ENCODE assay signal across 8 cellular contexts in genomic region chr14:105247715-105248367, GRCh38. TPM values are rescaled to one million over a fixed set of nuclear protein-coding genes. Genes with fewer than 3 reads are reported as not detected.
DNase-seq lines count a peak whose midpoint lies in the region; ATAC-seq and TF ChIP-seq lines count a peak whose summit lies in the region.

No MANE protein-coding gene starts in this region.

- no peak for TF ChIP-seq CTCF in Peyer's patch (IDR thresholded peaks at IDR 0.05)
- TF ChIP-seq CTCF in fibroblast of the aortic adventitia (IDR thresholded peaks at IDR 0.05; ENCODE audit: insufficient read depth, low read length), result no peak
- TF ChIP-seq CTCF in progenitor cell of endocrine pancreas (IDR thresholded peaks at IDR 0.05; ENCODE audit: unreplicated experiment), result no peak

- DNase-seq in Peyer's patch, result no peak
- DNase-seq in fibroblast of the aortic adventitia (ENCODE audit: low read depth), result no peak
- DNase-seq in progenitor cell of endocrine pancreas (ENCODE audit: low spot score, unreplicated experiment), result no peak
- DNase-seq in HuH-7 (ENCODE audit: low spot score), result no peak
- DNase-seq in ACHN, result no peak
- DNase-seq in stimulated activated CD4-positive, alpha-beta T cell treated with anti-CD3 and anti-CD28 coated beads, Interleukin-2, amount 100 ng/mL, for 48 hours, result no peak
- no peak for DNase-seq in HPDE6-E6E7 (ENCODE audit: extremely low spot score)

- peak overlapping the region; percentile 87 to 99 (median 92) for H3K27ac ChIP-seq in Peyer's patch

- in situ Hi-C loops in ACHN (cut with HindIII; ENCODE audit: low pct_ligation_motif_present, low pct_unique_long_range_greater_than_20kb, low sequenced_read_pairs), result no loop called here

- H3K4me3 ChIP-seq in Peyer's patch (peak overlapping the region; percentile 51 to 89 (median 65)), fibroblast of the aortic adventitia (ENCODE audit: low read depth, low read length) (peak overlapping the region; percentile 74)

- H3K27ac Mint-ChIP-seq in progenitor cell of endocrine pancreas, result peak overlapping the region; percentile 94

- no peak for TF ChIP-seq POLR2A in Peyer's patch (IDR thresholded peaks at IDR 0.05)

- peak overlapping the region; percentile 77 for H3K4me3 Mint-ChIP-seq in progenitor cell of endocrine pancreas (ENCODE audit: low read depth)

- no peaks in the 10 kb centered on the region for H3K9me3 ChIP-seq in Peyer's patch

- ATAC-seq in GM19452 (IDR thresholded peaks at IDR 0.05; ENCODE audit: unreplicated experiment), result peak; percentile 17

- peaks cover 5% of the 10 kb centered on the region for H3K4me1 Mint-ChIP-seq in progenitor cell of endocrine pancreas (ENCODE audit: low read depth)

- peaks cover 0 to 29% (median 0%) of the 10 kb centered on the region in 3 donors for H3K36me3 ChIP-seq in Peyer's patch

- H3K27me3 Mint-ChIP-seq in progenitor cell of endocrine pancreas, result no peaks in the 10 kb centered on the region

- H3K36me3 Mint-ChIP-seq in progenitor cell of endocrine pancreas (ENCODE audit: insufficient read depth), result peaks cover 14% of the 10 kb centered on the region

- no peaks in the 10 kb centered on the region for H3K9me3 Mint-ChIP-seq in progenitor cell of endocrine pancreas (ENCODE audit: low read depth)

- peaks cover 5 to 22% (median 10%) of the 10 kb centered on the region in 4 donors for H3K4me1 ChIP-seq in Peyer's patch

- no peaks in the 10 kb centered on the region for H3K27me3 ChIP-seq in Peyer's patch

RNA-seq across cellular contexts. Expression of gene BTBD6, which starts 0.5 kb away (rescaled TPM):
- total RNA-seq in Peyer's patch (10 to 100 TPM; 32.2 to 67.5 (median 55.5) TPM), fibroblast of the aortic adventitia (ENCODE audit: low replicate concordance) (51.0 and 123 TPM in 2 replicates), progenitor cell of endocrine pancreas (31.6 and 31.9 TPM in 2 replicates)

RNA-seq across cellular contexts. Expression of gene BRF1, which starts 53.0 kb away (rescaled TPM):
- 100 to 1,000 TPM in 1 of 4 donors, 10 to 100 TPM in 3; 40.8 to 112 (median 90.3) TPM for total RNA-seq in Peyer's patch
- total RNA-seq in fibroblast of the aortic adventitia (ENCODE audit: low replicate concordance), result 28.8 and 49.4 TPM in 2 replicates
- 49.3 and 49.9 TPM in 2 replicates for total RNA-seq in progenitor cell of endocrine pancreas
